ENCODE assay signal across 30 cellular contexts in genomic region chr9:99305820-99306811, GRCh38.
A peak's percentile ranks its signal among the peaks of the same experiment; 100 is the strongest.
DNase-seq lines count a peak whose midpoint lies in the region; ATAC-seq, FAIRE-seq and TF ChIP-seq lines count a peak whose summit lies in the region.
"Had no signal": no experiment of that assay in that cellular context is flagged by ENCODE, and none has a peak within 500 bp of the region (broad histone marks: within the 10 kb centered on the region; RNA-seq: fewer than 3 reads in every experiment).

No MANE protein-coding gene starts in this region.

- no peaks in the 10 kb centered on the region for H3K9me3 Mint-ChIP-seq in memory B cell
- H3K9me3 Mint-ChIP-seq: CD8-positive, alpha-beta memory T cell had no signal

- DNase-seq in HepG2 (ENCODE audit: low spot score): no peak
- no peak for DNase-seq in right lobe of liver
- DNase-seq in memory B cell (ENCODE audit: low spot score in 2 of 2): no peak
- DNase-seq in trophoblast cell: no peak
- no peak for DNase-seq in NCI-H2029 treated with DMSO at 0.1 percent for 48 hours (lab: John Stamatoyannopoulos, UW)
- DNase-seq in NCI-H510A (lab: John Stamatoyannopoulos, UW): no peak
- DNase-seq: 8988T; ACHN; BE2C; CD8-positive, alpha-beta memory T cell; DMS 273 treated with DMSO at 0.1 percent for 48 hours; DMS79; EL; GF-D8; Kasumi-1; NCI-H1092 treated with DMSO at 0.1 percent for 48 hours; NCI-H1436; NCI-H187; NCI-H2171 treated with DMSO at 0.1 percent for 48 hours; NCI-H345; NCI-H524; NCI-H774; PC-9 had no signal

- H3K4me1 ChIP-seq in HepG2 (ENCODE audit: insufficient read depth, low read length) (no peaks in the 10 kb centered on the region), right lobe of liver (no peaks in the 10 kb centered on the region), trophoblast cell (ENCODE audit: control insufficient read depth in 1 of 2, insufficient read depth in 2 of 2, low read length in 2 of 2) (peaks cover 14 to 22% of the 10 kb centered on the region in 2 experiments)
- H3K4me1 ChIP-seq: BE2C, SJSA1 had no signal

- intact Hi-C loops in HepG2 (cut with micrococcal nuclease; ENCODE audit: unreplicated experiment): no loop called here
- intact Hi-C loops in right lobe of liver (cut with DNase I): no loop called here

- peak overlapping the region; percentile 88 for H3K18ac ChIP-seq in trophoblast cell (ENCODE audit: low read length)

- peaks cover 4% of the 10 kb centered on the region for H3K27me3 Mint-ChIP-seq in memory B cell

- whole genome bisulfite sequencing in HepG2 (ENCODE audit: low lambda C conversion rate): 30% methylated on average over 15 of the region's 41 CpGs
- WGBS in right lobe of liver (ENCODE audit: insufficient coverage, low coverage, low lambda C conversion rate, missing lambda C conversion rate): 38% methylated on average over 2 of the region's 41 CpGs
- WGBS in trophoblast cell (ENCODE audit: extremely low coverage, insufficient coverage, insufficient read length): no CpG with 5 or more reads among the region's 41 CpGs

- H3K14ac ChIP-seq in trophoblast cell (ENCODE audit: low read length): peak overlapping the region; percentile 91

- H3K79me2 ChIP-seq in HepG2 (ENCODE audit: insufficient read depth, low read length) (no peaks in the 10 kb centered on the region), trophoblast cell (ENCODE audit: control insufficient read depth, insufficient read depth, low read length, poor library complexity) (peaks cover 3% of the 10 kb centered on the region)

- no peaks in the 10 kb centered on the region for H4K20me1 ChIP-seq in HepG2 (ENCODE audit: insufficient read depth, low read length)

- no peak overlapping the region for H3K4me2 ChIP-seq in HepG2 (ENCODE audit: low read depth, low read length)
- no peak overlapping the region for H3K4me2 ChIP-seq in trophoblast cell (ENCODE audit: low read length)
- H3K4me2 ChIP-seq: PC-9 had no signal

- peak overlapping the region; percentile 41 for H3K4ac ChIP-seq in trophoblast cell (ENCODE audit: low read depth, low read length)

- in situ Hi-C loops in HepG2 (cut with HindIII; ENCODE audit: extremely low pct_ligation_motif_present, low pct_unique_long_range_greater_than_20kb): no loop called here

- H4K91ac ChIP-seq in trophoblast cell (ENCODE audit: low read depth, low read length): peak overlapping the region; percentile 94

- BruUV-seq in HepG2 (replicated peaks; lab: Mats Ljungman, UMichigan): no TSS peak

- H4K8ac ChIP-seq in trophoblast cell (ENCODE audit: low read depth, low read length): peak overlapping the region; percentile 80

- H3K27ac Mint-ChIP-seq in memory B cell: peak overlapping the region; percentile 48
- H3K27ac Mint-ChIP-seq: CD14-positive monocyte; CD8-positive, alpha-beta memory T cell had no signal

- no peak overlapping the region for H3K9ac ChIP-seq in HepG2 (ENCODE audit: insufficient read depth, low read depth, low read length)
- H3K9ac ChIP-seq in trophoblast cell (ENCODE audit: low read length): no peak overlapping the region

- no peak for TF ChIP-seq POLR2A in HepG2 (IDR thresholded peaks at IDR 0.05; ENCODE audit: insufficient read depth in 1 of 2, low read depth in 2 of 2, low read length in 2 of 2)
- no peak for TF ChIP-seq POLR2A in right lobe of liver (IDR thresholded peaks at IDR 0.05)

- peaks cover 2% of the 10 kb centered on the region for H3K36me3 Mint-ChIP-seq in memory B cell
- H3K36me3 Mint-ChIP-seq: CD14-positive monocyte; CD8-positive, alpha-beta memory T cell had no signal

- FAIRE-seq in HepG2 (lab: Jason Lieb, UNC): no peak
- FAIRE-seq: GM12891 had no signal

- H3K27me3 ChIP-seq in HepG2 (ENCODE audit: control insufficient read depth in 1 of 2, insufficient read depth in 2 of 2, low read length in 2 of 2) (peaks cover 0 to 1% of the 10 kb centered on the region in 2 experiments; a peak in 1 of 5 replicates), right lobe of liver (no peaks in the 10 kb centered on the region), trophoblast cell (ENCODE audit: insufficient read depth, low read length) (no peaks in the 10 kb centered on the region)
- H3K27me3 ChIP-seq: BE2C, SJSA1 had no signal

- no peak overlapping the region for H3K23ac ChIP-seq in trophoblast cell (ENCODE audit: low read length)

- H2BK120ac ChIP-seq in trophoblast cell (ENCODE audit: insufficient read depth, low read length, poor library complexity): peak overlapping the region; percentile 97

- POLR2A ChIA-PET in HepG2 (lab: Yijun Ruan, JAX): no interaction called here

- no peaks in the 10 kb centered on the region for H3K4me1 Mint-ChIP-seq in memory B cell
- H3K4me1 Mint-ChIP-seq: CD8-positive, alpha-beta memory T cell had no signal

- H4K12ac ChIP-seq in trophoblast cell (ENCODE audit: low read depth, low read length): no peak overlapping the region

- H3K4me3 ChIP-seq in HepG2 (replicated peaks in 1 of 3; ENCODE audit: insufficient read depth in 1 of 3, low read depth in 2 of 3, low read length in 3 of 3) (no peak overlapping the region), right lobe of liver (no peak overlapping the region), trophoblast cell (ENCODE audit: low read depth, low read length) (no peak overlapping the region)
- H3K4me3 ChIP-seq: PC-9, SJSA1 had no signal

- H3K79me1 ChIP-seq in trophoblast cell (ENCODE audit: low read length): peaks cover 11% of the 10 kb centered on the region

- TF ChIP-seq RAD21 in HepG2 (CRISPR knock-in tag; IDR thresholded peaks at IDR 0.05): no peak

- H3K4me3 Mint-ChIP-seq in memory B cell: no peak overlapping the region
- H3K4me3 Mint-ChIP-seq: CD14-positive monocyte; CD8-positive, alpha-beta memory T cell had no signal

- TF ChIP-seq EP300 in HepG2 (IDR thresholded peaks at IDR 0.05; ENCODE audit: low read depth in 2 of 2, low read length in 2 of 2): no peak
- TF ChIP-seq EP300 in HepG2 (CRISPR knock-in tag; IDR thresholded peaks at IDR 0.05; ENCODE audit: borderline replicate concordance): no peak

- no peak for ATAC-seq in HepG2
- no peak for ATAC-seq in right lobe of liver
- no peak for ATAC-seq in memory B cell (ENCODE audit: low read depth)
- ATAC-seq in GM21825 (IDR thresholded peaks at IDR 0.05; ENCODE audit: unreplicated experiment): no peak
- ATAC-seq: HCT116, Right ventricle myocardium inferior had no signal

- H2AFZ ChIP-seq in HepG2 (ENCODE audit: low read length) (no peak overlapping the region), trophoblast cell (ENCODE audit: insufficient read depth, low read length, poor library complexity) (peak overlapping the region; percentile 20)
- H2AFZ ChIP-seq: PC-9 had no signal

- H3K9me3 ChIP-seq in HepG2 (ENCODE audit: low read length) (no peaks in the 10 kb centered on the region), right lobe of liver (no peaks in the 10 kb centered on the region), trophoblast cell (ENCODE audit: insufficient read depth, low read depth, low read length) (peaks cover 3% of the 10 kb centered on the region)
- H3K9me3 ChIP-seq: BE2C, SJSA1 had no signal

- peak overlapping the region; percentile 73 for H2BK5ac ChIP-seq in trophoblast cell (ENCODE audit: low read depth, low read length, poor library complexity)

- TF ChIP-seq CTCF in HepG2 (CRISPR knock-in tag; IDR thresholded peaks at IDR 0.05): no peak
- TF ChIP-seq CTCF in right lobe of liver (IDR thresholded peaks at IDR 0.05): no peak

- peak overlapping the region; percentile 99 for H2BK12ac ChIP-seq in trophoblast cell (ENCODE audit: low read length)

- no peaks in the 10 kb centered on the region for H3K36me3 ChIP-seq in HepG2 (replicated peaks in 1 of 2; ENCODE audit: control insufficient read depth in 1 of 2, insufficient read depth in 2 of 2, low read length in 2 of 2)
- no peaks in the 10 kb centered on the region for H3K36me3 ChIP-seq in right lobe of liver
- no peaks in the 10 kb centered on the region for H3K36me3 ChIP-seq in trophoblast cell (ENCODE audit: control insufficient read depth in 1 of 2, insufficient read depth in 2 of 2, low read length in 2 of 2)
- H3K36me3 ChIP-seq: BE2C, SJSA1 had no signal

- H3K27ac ChIP-seq in HepG2 (ENCODE audit: extremely low read length, insufficient read depth, low read length) (no peak overlapping the region), right lobe of liver (no peak overlapping the region), trophoblast cell (ENCODE audit: low read depth, low read length) (no peak overlapping the region)
- H3K27ac ChIP-seq: HL-60, PC-9, SJSA1 had no signal

- CTCF ChIA-PET in HepG2 (lab: Yijun Ruan, JAX; ENCODE audit: low intra/inter-chr PET ratio, low total read pairs): no interaction called here

- peak overlapping the region; percentile 98 for H2AK5ac ChIP-seq in trophoblast cell (ENCODE audit: low read length)

TF ChIP-seq in HepG2, 621 proteins besides CTCF, POLR2A, EP300 and RAD21:
- no peak for TF ChIP-seq POGZ (CRISPR knock-in tag; IDR thresholded peaks at IDR 0.05)
- TF ChIP-seq ZNF768 (CRISPR knock-in tag; IDR thresholded peaks at IDR 0.05): peak; percentile 21; the same call in 1 of the 2 replicates
